In the genomic region with DNA sequence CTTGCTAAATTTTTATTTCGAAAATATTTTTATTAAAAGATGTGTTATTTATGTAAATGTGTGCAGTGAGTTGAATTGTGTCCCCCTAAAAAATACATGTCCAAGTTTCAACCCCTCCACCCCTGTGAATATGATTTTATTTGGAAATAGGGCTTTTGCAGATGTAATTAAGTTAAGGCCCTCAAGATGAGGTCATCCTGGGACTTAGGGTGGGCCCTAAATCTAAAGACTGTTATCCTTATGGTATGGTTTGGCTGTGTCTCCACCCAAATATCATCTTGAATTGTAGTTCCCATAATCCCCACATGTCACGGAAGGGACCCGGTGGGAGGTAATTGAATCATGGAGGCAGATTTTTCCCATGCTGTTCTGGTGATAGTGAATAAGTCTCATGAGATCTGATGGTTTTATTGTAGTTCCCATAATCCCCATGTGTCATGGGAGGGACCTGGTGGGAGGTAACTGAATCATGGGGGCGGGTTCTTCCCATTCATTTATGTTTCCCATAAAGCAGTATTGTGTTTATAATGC, we compare ENCODE assay signal across 14 cellular contexts. TPM values are rescaled to one million over a fixed set of nuclear protein-coding genes. Genes with fewer than 3 reads are reported as not detected.
A peak's percentile ranks its signal among the peaks of the same experiment; 100 is the strongest.
DNase-seq lines count a peak whose midpoint lies in the region; ATAC-seq and TF ChIP-seq lines count a peak whose summit lies in the region.
"Had no signal": no experiment of that assay in that cellular context is flagged by ENCODE, and none has a peak within 500 bp of the region (broad histone marks: within the 10 kb centered on the region; RNA-seq: fewer than 3 reads in every experiment).

No MANE protein-coding gene starts in this region.

- no peak for ATAC-seq in central memory CD8-positive, alpha-beta T cell (replicated peaks; ENCODE audit: extremely low read depth, poor library complexity, severe bottlenecking)
- ATAC-seq in stimulated activated memory B cell treated with anti-CD40 and anti-IgM and Interleukin-4, amounts not matched to agents 10 μg/mL and 1 μg/mL and 100 μg/mL, for 72 hours = no peak
- ATAC-seq in GM18511 (IDR thresholded peaks at IDR 0.05; ENCODE audit: unreplicated experiment) = no peak

- intact Hi-C loops in vagina (cut with DNase I) (loop anchor here (5.0 kb wide), 1 partner anchor 215 kb away; a partner anchor contains a TSS), testis (cut with DNase I; ENCODE audit: low total_unique reads) (no loop called here)

- H3K36me3 ChIP-seq in Karpas-422 (ENCODE audit: insufficient read depth, low read length) (peaks cover 9% of the 10 kb centered on the region; the same call in 1 of the 2 replicates), vagina (no peaks in the 10 kb centered on the region), testis (ENCODE audit: low read depth, missing control alignments) (no peaks in the 10 kb centered on the region)

- no peak for DNase-seq in activated naive CD4-positive, alpha-beta T cell treated with anti-CD3 and anti-CD28 coated beads, Interleukin-2, amount 10 ng/mL, durations not matched to agents 7 days and 5 days
- DNase-seq in activated naive CD4-positive, alpha-beta T cell (lab: John Stamatoyannopoulos, UW) = no peak
- DNase-seq in Karpas-422 = peak; percentile 45
- no peak for DNase-seq in central memory CD8-positive, alpha-beta T cell (ENCODE audit: low spot score in 2 of 2)
- no peak for DNase-seq in vagina (ENCODE audit: extremely low spot score in 2 of 2)
- no peak for DNase-seq in testis
- DNase-seq: activated gamma-delta T cell; cortex of kidney; NCI-H1694 treated with DMSO at 0.1 percent for 48 hours; stimulated activated CD4-positive, alpha-beta T cell treated with anti-CD3 and anti-CD28 coated beads, Interleukin-4, amount 100 ng/mL, for 24 hours; upper lobe of left lung had no signal

- H3K9me2 ChIP-seq in Karpas-422 (replicated peaks; ENCODE audit: insufficient read depth, low read length) = no peaks in the 10 kb centered on the region; the same call in 1 of the 2 replicates

- no peak for TF ChIP-seq POLR2A in vagina (IDR thresholded peaks at IDR 0.05)
- no peak for TF ChIP-seq POLR2A in testis (IDR thresholded peaks at IDR 0.05)

- no peaks in the 10 kb centered on the region for H3K9me3 Mint-ChIP-seq in activated naive CD4-positive, alpha-beta T cell treated with anti-CD3 and anti-CD28 coated beads, Interleukin-2, amount 10 ng/mL, durations not matched to agents 7 days and 5 days
- no peaks in the 10 kb centered on the region for H3K9me3 Mint-ChIP-seq in central memory CD8-positive, alpha-beta T cell
- no peaks in the 10 kb centered on the region for H3K9me3 Mint-ChIP-seq in stimulated activated memory B cell treated with anti-CD40 and anti-IgM and Interleukin-4, amounts not matched to agents 10 μg/mL and 1 μg/mL and 100 μg/mL, for 72 hours

- peak overlapping the region; percentile 25 for H3K27ac Mint-ChIP-seq in activated naive CD4-positive, alpha-beta T cell treated with anti-CD3 and anti-CD28 coated beads, Interleukin-2, amount 10 ng/mL, durations not matched to agents 7 days and 5 days
- peak overlapping the region; percentile 23 for H3K27ac Mint-ChIP-seq in central memory CD8-positive, alpha-beta T cell (ENCODE audit: low read depth)
- H3K27ac Mint-ChIP-seq in stimulated activated memory B cell treated with anti-CD40 and anti-IgM and Interleukin-4, amounts not matched to agents 10 μg/mL and 1 μg/mL and 100 μg/mL, for 72 hours = no peak overlapping the region

- H3K27ac ChIP-seq in Karpas-422 (ENCODE audit: low read length) = peak overlapping the region; percentile 73
- H3K27ac ChIP-seq in vagina = no peak overlapping the region
- H3K27ac ChIP-seq in testis = no peak overlapping the region

- TF ChIP-seq CTCF in vagina (IDR thresholded peaks at IDR 0.05) (no peak), testis (IDR thresholded peaks at IDR 0.05) (no peak)

- H3K9ac ChIP-seq in Karpas-422 (ENCODE audit: low read length) = peak overlapping the region; percentile 73

- H4K20me1 ChIP-seq in Karpas-422 (ENCODE audit: insufficient read depth, low read depth, low read length) = no peaks in the 10 kb centered on the region; the same call in 1 of the 2 replicates

- H2AFZ ChIP-seq in Karpas-422 (ENCODE audit: low read length) = peak overlapping the region; percentile 66

- H3K4me1 ChIP-seq in Karpas-422 (ENCODE audit: low read length) (peaks cover 36% of the 10 kb centered on the region), vagina (peaks cover 28% of the 10 kb centered on the region), testis (peaks cover 25% of the 10 kb centered on the region)

- no peaks in the 10 kb centered on the region for H3K9me3 ChIP-seq in Karpas-422 (ENCODE audit: low read length)
- no peaks in the 10 kb centered on the region for H3K9me3 ChIP-seq in vagina
- H3K9me3 ChIP-seq in testis = no peaks in the 10 kb centered on the region
- H3K9me3 ChIP-seq: SJSA1, upper lobe of left lung had no signal

- peaks cover 4% of the 10 kb centered on the region for H3K36me3 Mint-ChIP-seq in activated naive CD4-positive, alpha-beta T cell treated with anti-CD3 and anti-CD28 coated beads, Interleukin-2, amount 10 ng/mL, durations not matched to agents 7 days and 5 days
- peaks cover 7% of the 10 kb centered on the region for H3K36me3 Mint-ChIP-seq in central memory CD8-positive, alpha-beta T cell (ENCODE audit: insufficient read depth)
- H3K36me3 Mint-ChIP-seq in stimulated activated memory B cell treated with anti-CD40 and anti-IgM and Interleukin-4, amounts not matched to agents 10 μg/mL and 1 μg/mL and 100 μg/mL, for 72 hours = peaks cover 5% of the 10 kb centered on the region

- H3K4me1 Mint-ChIP-seq in activated naive CD4-positive, alpha-beta T cell treated with anti-CD3 and anti-CD28 coated beads, Interleukin-2, amount 10 ng/mL, durations not matched to agents 7 days and 5 days = peaks cover 17% of the 10 kb centered on the region
- H3K4me1 Mint-ChIP-seq in central memory CD8-positive, alpha-beta T cell = peaks cover 12% of the 10 kb centered on the region
- H3K4me1 Mint-ChIP-seq in stimulated activated memory B cell treated with anti-CD40 and anti-IgM and Interleukin-4, amounts not matched to agents 10 μg/mL and 1 μg/mL and 100 μg/mL, for 72 hours = peaks cover 5% of the 10 kb centered on the region

- CTCF ChIA-PET in activated naive CD4-positive, alpha-beta T cell treated with anti-CD3 and anti-CD28 coated beads, Interleukin-2, amount 10 ng/mL, durations not matched to agents 7 days and 5 days (lab: Charles Lee) = no interaction called here

- H3K4me2 ChIP-seq in Karpas-422 (ENCODE audit: low read depth, low read length, poor library complexity, severe bottlenecking) = peak overlapping the region; percentile 96

- WGBS in testis, 2 donors = 88 to 93% methylated on average over 4 of the region's 4 CpGs

- H3K4me3 ChIP-seq in Karpas-422 (ENCODE audit: low read length) (peak overlapping the region; percentile 99), vagina (no peak overlapping the region), testis (no peak overlapping the region)

- H3K27me3 ChIP-seq in Karpas-422 (ENCODE audit: low read length) (no peaks in the 10 kb centered on the region), vagina (no peaks in the 10 kb centered on the region), testis (no peaks in the 10 kb centered on the region)
- H3K27me3 ChIP-seq: SJSA1, upper lobe of left lung had no signal

- H3K79me2 ChIP-seq in Karpas-422 (ENCODE audit: low read length) = peaks cover 41% of the 10 kb centered on the region

- H3K4me3 Mint-ChIP-seq in activated naive CD4-positive, alpha-beta T cell treated with anti-CD3 and anti-CD28 coated beads, Interleukin-2, amount 10 ng/mL, durations not matched to agents 7 days and 5 days = no peak overlapping the region
- peak overlapping the region; percentile 33 for H3K4me3 Mint-ChIP-seq in central memory CD8-positive, alpha-beta T cell
- H3K4me3 Mint-ChIP-seq in stimulated activated memory B cell treated with anti-CD40 and anti-IgM and Interleukin-4, amounts not matched to agents 10 μg/mL and 1 μg/mL and 100 μg/mL, for 72 hours = peak overlapping the region; percentile 39

- peaks cover 3% of the 10 kb centered on the region for H3K27me3 Mint-ChIP-seq in activated naive CD4-positive, alpha-beta T cell treated with anti-CD3 and anti-CD28 coated beads, Interleukin-2, amount 10 ng/mL, durations not matched to agents 7 days and 5 days
- no peaks in the 10 kb centered on the region for H3K27me3 Mint-ChIP-seq in central memory CD8-positive, alpha-beta T cell
- peaks cover 6% of the 10 kb centered on the region for H3K27me3 Mint-ChIP-seq in stimulated activated memory B cell treated with anti-CD40 and anti-IgM and Interleukin-4, amounts not matched to agents 10 μg/mL and 1 μg/mL and 100 μg/mL, for 72 hours

RNA-seq across cellular contexts. Expression of a gene that starts 1.5 kb away (rescaled TPM):
- 60.8 and 61.1 TPM in 2 replicates for total RNA-seq in Karpas-422 (2014; rRNA removed; shearing (Covaris generic); ENCODE audit: low replicate concordance)
- total RNA-seq in vagina (48.4 TPM), testis (100 to 1,000 TPM in 1 of 2 donors, 10 to 100 TPM in 1; 89.3 to 119 TPM)
- polyA plus RNA-seq in testis (ENCODE audit: insufficient read depth, low read depth, low replicate concordance) = 43.6 TPM

RNA-seq across cellular contexts. Expression of a gene that starts 25.1 kb away (rescaled TPM):
- total RNA-seq in Karpas-422 (2014; rRNA removed; shearing (Covaris generic); ENCODE audit: low replicate concordance) = 0.07 TPM in 1 of 2 replicates, not detected in the other
- total RNA-seq in vagina (0.98 TPM), testis (under 1 TPM in 1 of 2 donors, not detected in 1; 0.68 TPM)
- polyA plus RNA-seq in testis (ENCODE audit: insufficient read depth, low read depth, low replicate concordance) = 1.1 TPM
